In the genomic region with DNA sequence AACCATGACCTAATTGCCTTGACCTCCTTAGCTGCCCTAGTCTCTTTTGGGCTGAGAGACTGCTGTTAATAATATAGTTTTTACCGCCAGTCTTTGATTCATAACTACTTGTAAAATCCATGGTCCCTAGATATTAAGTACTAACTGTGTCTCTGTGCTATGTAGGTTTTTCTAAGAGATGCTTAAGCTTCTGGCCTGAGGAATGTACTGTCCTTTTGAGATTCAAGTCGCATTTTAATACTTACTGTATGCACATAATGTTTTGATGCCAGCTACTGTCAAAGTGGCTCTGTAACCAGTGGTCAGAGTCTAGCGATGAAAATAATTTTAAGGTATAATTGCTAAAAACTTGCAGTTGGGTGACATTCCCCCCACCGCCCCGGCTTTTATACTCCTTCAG, we compare ENCODE assay signal across 10 cellular contexts. TPM values are rescaled to one million over a fixed set of nuclear protein-coding genes. Genes with fewer than 3 reads are reported as not detected.
A peak's percentile ranks its signal among the peaks of the same experiment; 100 is the strongest.
DNase-seq lines count a peak whose midpoint lies in the region; ATAC-seq and TF ChIP-seq lines count a peak whose summit lies in the region.
"Had no signal": no experiment of that assay in that cellular context is flagged by ENCODE, and none has a peak within 500 bp of the region (broad histone marks: within the 10 kb centered on the region; RNA-seq: fewer than 3 reads in every experiment).

No MANE protein-coding gene starts in this region.

- H3K27me3 Mint-ChIP-seq in natural killer cell treated with Interleukin-12 subunit alpha and Interleukin-12 subunit beta and Interleukin-15 and Interleukin-18, amount 100 ng/mL, for 72 hours = peaks cover 37 to 53% of the 10 kb centered on the region in 2 donors
- H3K27me3 Mint-ChIP-seq in natural killer cell (ENCODE audit: low read depth in 2 of 2) = peaks cover 44 to 53% of the 10 kb centered on the region in 2 donors
- H3K27me3 Mint-ChIP-seq in nephron (ENCODE audit: low read depth) = peaks cover 3% of the 10 kb centered on the region

- no peak overlapping the region for H3K27ac Mint-ChIP-seq in natural killer cell treated with Interleukin-12 subunit alpha and Interleukin-12 subunit beta and Interleukin-15 and Interleukin-18, amount 100 ng/mL, for 72 hours
- H3K27ac Mint-ChIP-seq in natural killer cell = no peak overlapping the region
- peak overlapping the region; percentile 76 to 94 (median 82) for H3K27ac Mint-ChIP-seq in nephron
- H3K27ac Mint-ChIP-seq: CD4-positive, CD25-positive, alpha-beta regulatory T cell had no signal

- H3K4me3 ChIP-seq in endocrine pancreas (ENCODE audit: control insufficient read depth, insufficient read depth, low read length) = peak overlapping the region; percentile 61

- H3K4me1 Mint-ChIP-seq in natural killer cell treated with Interleukin-12 subunit alpha and Interleukin-12 subunit beta and Interleukin-15 and Interleukin-18, amount 100 ng/mL, for 72 hours (ENCODE audit: low read depth in 2 of 2) = no peaks in the 10 kb centered on the region
- H3K4me1 Mint-ChIP-seq in natural killer cell (no peaks in the 10 kb centered on the region), nephron (peaks cover 37% of the 10 kb centered on the region)

- no peaks in the 10 kb centered on the region for H3K9me3 ChIP-seq in endocrine pancreas (ENCODE audit: control insufficient read depth, low read length)

- DNase-seq in natural killer cell treated with Interleukin-12 subunit alpha and Interleukin-12 subunit beta and Interleukin-15 and Interleukin-18, amount 100 ng/mL, for 72 hours (ENCODE audit: low spot score) = no peak
- DNase-seq in natural killer cell (no peak), NCI-H2227 treated with DMSO at 0.1 percent for 48 hours (lab: John Stamatoyannopoulos, UW) (no peak)
- DNase-seq in activated CD8-positive, alpha-beta memory T cell treated with anti-CD3 and anti-CD28 coated beads, Interleukin-2, amount 50 U/mL, for 4 hours = no peak
- DNase-seq in stimulated activated CD4-positive, alpha-beta T cell treated with anti-CD3 and anti-CD28 coated beads, Interleukin-2, amount 100 ng/mL, for 24 hours = no peak
- DNase-seq: CD4-positive, CD25-positive, alpha-beta regulatory T cell; NCI-H187 had no signal

- H3K4me3 Mint-ChIP-seq in natural killer cell treated with Interleukin-12 subunit alpha and Interleukin-12 subunit beta and Interleukin-15 and Interleukin-18, amount 100 ng/mL, for 72 hours = peak overlapping the region; percentile 53
- no peak overlapping the region for H3K4me3 Mint-ChIP-seq in natural killer cell
- peak overlapping the region; percentile 89 to 93 (median 93) for H3K4me3 Mint-ChIP-seq in nephron

- ATAC-seq in natural killer cell treated with Interleukin-12 subunit alpha and Interleukin-12 subunit beta and Interleukin-15 and Interleukin-18, amount 100 ng/mL, for 72 hours = no peak
- ATAC-seq in natural killer cell (no peak), GM18909 (IDR thresholded peaks at IDR 0.05; ENCODE audit: poor library complexity, unreplicated experiment) (no peak)

- no peak overlapping the region for H3K9ac ChIP-seq in endocrine pancreas (ENCODE audit: control insufficient read depth, insufficient read depth, low read length)

- no peak for TF ChIP-seq CTCF in natural killer cell (IDR thresholded peaks at IDR 0.05)
- no peak for TF ChIP-seq CTCF in nephron (IDR thresholded peaks at IDR 0.05; ENCODE audit: unreplicated experiment in 3 of 3)

- no peaks in the 10 kb centered on the region for H3K36me3 ChIP-seq in endocrine pancreas (ENCODE audit: control insufficient read depth, insufficient read depth, low read length)

- intact Hi-C loops in natural killer cell (cut with micrococcal nuclease) = no loop called here

- peaks cover 5% of the 10 kb centered on the region for H3K36me3 Mint-ChIP-seq in natural killer cell treated with Interleukin-12 subunit alpha and Interleukin-12 subunit beta and Interleukin-15 and Interleukin-18, amount 100 ng/mL, for 72 hours
- H3K36me3 Mint-ChIP-seq in natural killer cell (no peaks in the 10 kb centered on the region), nephron (ENCODE audit: low read depth) (peaks cover 26% of the 10 kb centered on the region)
- H3K36me3 Mint-ChIP-seq: CD4-positive, CD25-positive, alpha-beta regulatory T cell had no signal

- H3K27me3 ChIP-seq in endocrine pancreas (ENCODE audit: control insufficient read depth, insufficient read depth, low read length) = no peaks in the 10 kb centered on the region

- H3K4me1 ChIP-seq in endocrine pancreas (ENCODE audit: control insufficient read depth, insufficient read depth, low read length) = no peaks in the 10 kb centered on the region

- no peaks in the 10 kb centered on the region for H3K9me3 Mint-ChIP-seq in natural killer cell treated with Interleukin-12 subunit alpha and Interleukin-12 subunit beta and Interleukin-15 and Interleukin-18, amount 100 ng/mL, for 72 hours
- H3K9me3 Mint-ChIP-seq in natural killer cell = no peaks in the 10 kb centered on the region
- no peaks in the 10 kb centered on the region for H3K9me3 Mint-ChIP-seq in nephron

RNA-seq across cellular contexts. Expression of gene AKAP12, which starts 2.1 kb away (rescaled TPM):
- 1 to 10 TPM in 1 of 2 donors, not detected in 1; 4.7 TPM for total RNA-seq in natural killer cell treated with Interleukin-12 subunit alpha and Interleukin-12 subunit beta and Interleukin-15 and Interleukin-18, amount 100 ng/mL, for 72 hours
- total RNA-seq in natural killer cell = 10 to 100 TPM in 1 of 3 donors, under 1 TPM in 2; 0.07 to 17.6 (median 0.75) TPM

Comparison
In these comparisons a context has a peak if more than half of its experiments do, and no peak if none do; other contexts are left out.
1. H3K27ac Mint-ChIP-seq: peak in nephron (3 of 3); none in natural killer cell treated with Interleukin-12 subunit alpha and Interleukin-12 subunit beta and Interleukin-15 and Interleukin-18, amount 100 ng/mL, for 72 hours (0 of 2) and natural killer cell (0 of 2).